Comparison of ENCODE assay signal across 8 cellular contexts in genomic region chr16:87806608-87807546, GRCh38. TPM values are rescaled to one million over a fixed set of nuclear protein-coding genes. Genes with fewer than 3 reads are reported as not detected.
DNase-seq lines count a peak whose midpoint lies in the region; ATAC-seq and TF ChIP-seq lines count a peak whose summit lies in the region.

No MANE protein-coding gene starts in this region.

- H3K4me3 ChIP-seq in left lung = peak overlapping the region; percentile 12 to 25

- DNase-seq in GM04504 (ENCODE audit: low read depth) (peak; percentile 83), NCI-H146 (lab: John Stamatoyannopoulos, UW) (peak; percentile 99), T-helper 17 cell (no peak), T47D (ENCODE audit: low read depth in 1 of 2, low spot score in 1 of 2) (peak; percentile 78 to 83), left lung (peak; percentile 58 to 86)
- peak; percentile 42 to 77 for DNase-seq in stimulated activated CD4-positive, alpha-beta T cell treated with anti-CD3 and anti-CD28 coated beads, Interleukin-4, amount 100 ng/mL, for 4 hours

- peaks cover 5 to 16% of the 10 kb centered on the region in 2 donors for H3K4me1 ChIP-seq in left lung

- peak overlapping the region; percentile 92 for H3K4me3 Mint-ChIP-seq in T-helper 17 cell

- H3K9me3 ChIP-seq in T-helper 17 cell (ENCODE audit: control insufficient read depth, low read length, poor library complexity, severe bottlenecking) (no peaks in the 10 kb centered on the region), left lung (no peaks in the 10 kb centered on the region)

- peaks cover 22% of the 10 kb centered on the region for H3K27me3 Mint-ChIP-seq in T-helper 17 cell

- H3K27ac ChIP-seq in left lung = peak overlapping the region in 1 of 2 donors; percentile 33

- ATAC-seq in T-helper 17 cell (peak; percentile 65), left lung (peak; percentile 87), GM18519 (IDR thresholded peaks at IDR 0.05; ENCODE audit: low FRiP score, unreplicated experiment) (no peak), GM18909 (IDR thresholded peaks at IDR 0.05; ENCODE audit: poor library complexity, unreplicated experiment) (no peak)

- peaks cover 0 to 19% of the 10 kb centered on the region in 2 donors for H3K27me3 ChIP-seq in left lung

- peak overlapping the region; percentile 93 for H3K27ac Mint-ChIP-seq in T-helper 17 cell

- no peak for TF ChIP-seq CTCF in left lung (IDR thresholded peaks at IDR 0.05)

- intact Hi-C loops in left lung (cut with DNase I) = no loop called here

- H3K4me1 Mint-ChIP-seq in T-helper 17 cell = peaks cover 11% of the 10 kb centered on the region

- in situ Hi-C loops in T47D (cut with HindIII; ENCODE audit: low pct_unique_long_range_greater_than_20kb, low sequenced_read_pairs) = no loop called here

- H3K36me3 ChIP-seq in left lung = no peaks in the 10 kb centered on the region

- peaks cover 2% of the 10 kb centered on the region for H3K36me3 Mint-ChIP-seq in T-helper 17 cell (ENCODE audit: low read depth)

RNA-seq across cellular contexts. Expression of gene KLHDC4, which starts 41.1 kb away (rescaled TPM):
- total RNA-seq in T-helper 17 cell (10 to 100 TPM; 67.7 to 93.3 TPM), left lung (10 to 100 TPM; 31.3 to 32.8 TPM)

Comparison
In these comparisons a context has a peak if more than half of its experiments do, and no peak if none do; other contexts are left out.
1. DNase-seq: peak in GM04504 (single experiment), NCI-H146 (single experiment), T47D (2 of 2), left lung (2 of 2) and stimulated activated CD4-positive, alpha-beta T cell treated with anti-CD3 and anti-CD28 coated beads, Interleukin-4, amount 100 ng/mL, for 4 hours (2 of 2); none in T-helper 17 cell (0 of 3).
2. ATAC-seq: peak in T-helper 17 cell (single experiment) and left lung (single experiment); none in GM18519 (single experiment) and GM18909 (single experiment).